ENCODE assay signal across 14 cellular contexts in genomic region chr15:96042734-96043224, GRCh38.
DNase-seq lines count a peak whose midpoint lies in the region; ATAC-seq and TF ChIP-seq lines count a peak whose summit lies in the region.
"Had no signal": no experiment of that assay in that cellular context is flagged by ENCODE, and none has a peak within 500 bp of the region (broad histone marks: within the 10 kb centered on the region; RNA-seq: fewer than 3 reads in every experiment).

No MANE protein-coding gene starts in this region.

- TF ChIP-seq CTCF in foreskin fibroblast (IDR thresholded peaks at IDR 0.05; ENCODE audit: low read depth, low read length), result no peak

- ATAC-seq in GM18858 (IDR thresholded peaks at IDR 0.05; ENCODE audit: unreplicated experiment) (peak; percentile 84), GM21786 (IDR thresholded peaks at IDR 0.05; ENCODE audit: unreplicated experiment) (peak; percentile 81), HG03469 (IDR thresholded peaks at IDR 0.05; ENCODE audit: unreplicated experiment) (peak; percentile 81)
- ATAC-seq: left colon; sciatic nerve; stimulated activated naive CD8-positive, alpha-beta T cell treated with anti-CD3 and anti-CD28 coated beads, Interleukin-15, amount 100 ng/mL, for 72 hours; T-helper 17 cell had no signal

- DNase-seq in fibroblast of peridontal ligament (ENCODE audit: extremely low read depth) (peak; percentile 26), HCEC 1CT (no peak), foreskin fibroblast (no peak), NCI-H526 treated with DMSO at 0.1 percent for 48 hours (lab: John Stamatoyannopoulos, UW) (no peak)
- no peak for DNase-seq in effector CD4-positive, alpha-beta T cell
- DNase-seq: Calu3; left colon; NCI-H2171 treated with DMSO at 0.1 percent for 48 hours; stimulated activated naive CD8-positive, alpha-beta T cell treated with anti-CD3 and anti-CD28 coated beads, Interleukin-15, amount 100 ng/mL, for 72 hours; T-helper 17 cell had no signal

- no peak overlapping the region for H3K4me3 ChIP-seq in foreskin fibroblast (ENCODE audit: low read depth in 1 of 2, low read length in 2 of 2)
